Comparison of ENCODE assay signal across 12 cellular contexts in the genomic region with DNA sequence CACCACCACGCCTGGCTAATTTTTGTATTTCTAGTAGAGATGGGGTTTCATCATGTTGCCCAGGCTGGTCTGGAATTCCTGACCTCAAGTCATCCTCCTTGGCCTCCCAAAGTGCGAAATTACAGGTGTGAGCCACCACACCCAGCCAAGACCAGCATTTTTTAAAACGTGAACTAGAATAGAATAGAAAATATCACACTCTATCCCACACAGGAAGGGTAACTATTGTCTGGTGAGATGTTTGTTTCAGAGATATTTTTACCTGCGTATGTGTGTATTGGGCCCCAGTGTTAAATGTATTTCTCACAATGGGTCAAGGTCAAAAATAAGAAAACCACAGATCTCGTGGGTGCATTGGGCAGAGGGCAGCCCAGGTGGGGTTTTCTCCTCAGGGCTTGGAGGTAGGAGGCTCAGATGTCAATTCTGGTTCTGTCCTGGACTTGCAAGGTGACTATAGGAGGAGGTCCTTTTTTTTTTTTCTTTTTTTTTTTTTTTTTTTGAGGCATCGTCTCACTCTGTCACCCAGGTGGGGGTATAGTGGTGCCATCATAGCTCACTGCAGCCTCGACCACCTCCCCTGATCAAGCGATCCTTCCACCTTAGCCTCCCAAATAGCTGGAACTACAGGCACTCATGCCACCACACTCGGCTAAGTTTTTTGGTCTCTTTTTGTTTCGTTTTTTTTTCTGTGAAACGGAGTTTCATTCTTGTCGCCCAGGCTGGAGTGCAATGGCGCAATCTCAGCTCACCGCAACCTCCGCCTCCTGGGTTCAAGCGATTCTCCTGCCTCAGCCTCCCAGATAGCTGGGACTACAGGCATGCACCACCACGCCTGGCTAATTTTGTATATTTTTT. TPM values are rescaled to one million over a fixed set of nuclear protein-coding genes. Genes with fewer than 3 reads are reported as not detected.
A peak's percentile ranks its signal among the peaks of the same experiment; 100 is the strongest.
DNase-seq lines count a peak whose midpoint lies in the region; ATAC-seq and TF ChIP-seq lines count a peak whose summit lies in the region.
"Had no signal": no experiment of that assay in that cellular context is flagged by ENCODE, and none has a peak within 500 bp of the region (broad histone marks: within the 10 kb centered on the region; RNA-seq: fewer than 3 reads in every experiment).

No MANE protein-coding gene starts in this region.

- intact Hi-C loops in psoas muscle (cut with DNase I): no loop called here

- H3K4me3 ChIP-seq in psoas muscle: no peak overlapping the region
- H3K4me3 ChIP-seq: pancreas had no signal

- peaks cover 43% of the 10 kb centered on the region for H3K4me1 ChIP-seq in psoas muscle
- H3K4me1 ChIP-seq: pancreas had no signal

- ATAC-seq in GM18873 (IDR thresholded peaks at IDR 0.05; ENCODE audit: low FRiP score, unreplicated experiment): peak; percentile 40
- peak; percentile 49 for ATAC-seq in GM21786 (IDR thresholded peaks at IDR 0.05; ENCODE audit: unreplicated experiment)
- peak; percentile 39 for ATAC-seq in HG03565 (IDR thresholded peaks at IDR 0.05; ENCODE audit: unreplicated experiment)
- no peak for ATAC-seq in psoas muscle
- ATAC-seq: pancreas had no signal

- peaks cover 0 to 19% of the 10 kb centered on the region in 2 donors for H3K36me3 ChIP-seq in psoas muscle (ENCODE audit: insufficient read depth in 1 of 2, low read depth in 1 of 2)
- H3K36me3 ChIP-seq: pancreas had no signal

- peak overlapping the region; percentile 84 for H3K27ac ChIP-seq in psoas muscle
- H3K27ac ChIP-seq: epithelial cell of prostate, pancreas had no signal

- no peaks in the 10 kb centered on the region for H3K9me3 ChIP-seq in psoas muscle
- H3K9me3 ChIP-seq: pancreas had no signal

- 86 to 92% (median 89%) methylated on average over 16 to 17 of the region's 17 CpGs for WGBS in psoas muscle, 3 donors

- no peaks in the 10 kb centered on the region for H3K27me3 ChIP-seq in psoas muscle (ENCODE audit: insufficient read depth in 3 of 3, low read length in 2 of 3)
- H3K27me3 ChIP-seq: pancreas had no signal

- DNase-seq in psoas muscle (no peak), HT-29 (ENCODE audit: low spot score) (no peak), cortex of kidney (lab: John Stamatoyannopoulos, UW) (no peak), hypothalamus (lab: John Stamatoyannopoulos, UW) (no peak)
- DNase-seq: activated CD4-positive, alpha-beta T cell treated with anti-CD3 and anti-CD28 coated beads for 48 hours; amygdala; H9 had no signal

- TF ChIP-seq CTCF in psoas muscle (IDR thresholded peaks at IDR 0.05): no peak

RNA-seq across cellular contexts. Expression of gene SH2B2, which starts 19.0 kb away (rescaled TPM):
- 10 to 100 TPM; 26.2 to 36.3 (median 29.0) TPM for total RNA-seq in psoas muscle
- polyA plus RNA-seq in psoas muscle: 10 to 100 TPM; 13.1 to 27.3 (median 18.6) TPM
- 2.0 TPM in 2 replicates for total RNA-seq in HT-29 (2014; rRNA removed; shearing (Covaris generic))

RNA-seq across cellular contexts. Expression of gene SPDYE6, which starts 50.6 kb away (rescaled TPM):
- total RNA-seq in psoas muscle: not detected
- polyA plus RNA-seq in psoas muscle: under 1 TPM; 0.05 to 0.08 (median 0.08) TPM
- total RNA-seq in HT-29 (2014; rRNA removed; shearing (Covaris generic)): not detected in 2 replicates
- total RNA-seq: H9, pancreas had no signal
- polyA plus RNA-seq: pancreas had no signal

Comparison
In these comparisons a context has a peak if more than half of its experiments do, and no peak if none do; other contexts are left out.
1. ATAC-seq: peak in GM18873 (single experiment), GM21786 (single experiment) and HG03565 (single experiment); none in psoas muscle (0 of 4).